Comparison of ENCODE assay signal across 3 cellular contexts in genomic region chrX:48613502-48614160, GRCh38.
TF ChIP-seq lines count a peak whose summit lies in the region.

No MANE protein-coding gene starts in this region.

TF ChIP-seq in SK-N-SH treated with all-trans-retinoic acid at 6 μM for 48 hours, 23 proteins besides CTCF, POLR2A, EP300 and RAD21:
- TF ChIP-seq, protein P1, sequence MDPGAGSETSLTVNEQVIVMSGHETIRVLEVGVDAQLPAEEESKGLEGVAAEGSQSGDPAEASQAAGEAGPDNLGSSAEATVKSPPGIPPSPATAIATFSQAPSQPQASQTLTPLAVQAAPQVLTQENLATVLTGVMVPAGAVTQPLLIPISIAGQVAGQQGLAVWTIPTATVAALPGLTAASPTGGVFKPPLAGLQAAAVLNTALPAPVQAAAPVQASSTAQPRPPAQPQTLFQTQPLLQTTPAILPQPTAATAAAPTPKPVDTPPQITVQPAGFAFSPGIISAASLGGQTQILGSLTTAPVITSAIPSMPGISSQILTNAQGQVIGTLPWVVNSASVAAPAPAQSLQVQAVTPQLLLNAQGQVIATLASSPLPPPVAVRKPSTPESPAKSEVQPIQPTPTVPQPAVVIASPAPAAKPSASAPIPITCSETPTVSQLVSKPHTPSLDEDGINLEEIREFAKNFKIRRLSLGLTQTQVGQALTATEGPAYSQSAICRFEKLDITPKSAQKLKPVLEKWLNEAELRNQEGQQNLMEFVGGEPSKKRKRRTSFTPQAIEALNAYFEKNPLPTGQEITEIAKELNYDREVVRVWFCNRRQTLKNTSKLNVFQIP (CRISPR knock-in tag; IDR thresholded peaks at IDR 0.05; ENCODE audit: borderline replicate concordance, low read depth) = no peak
- TF ChIP-seq ZNF8 (CRISPR knock-in tag; IDR thresholded peaks at IDR 0.05) (no peak), ARNTL (CRISPR knock-in tag; IDR thresholded peaks at IDR 0.05; ENCODE audit: borderline replicate concordance, low read depth) (no peak), OSR1 (CRISPR knock-in tag; IDR thresholded peaks at IDR 0.05) (no peak), PPARA (CRISPR knock-in tag; IDR thresholded peaks at IDR 0.05; ENCODE audit: borderline replicate concordance) (no peak), TSHZ2 (CRISPR knock-in tag; IDR thresholded peaks at IDR 0.05) (no peak), BACH2 (CRISPR knock-in tag; IDR thresholded peaks at IDR 0.05; ENCODE audit: borderline replicate concordance) (no peak), ZC3H10 (CRISPR knock-in tag; IDR thresholded peaks at IDR 0.05) (no peak), RARB (CRISPR knock-in tag; IDR thresholded peaks at IDR 0.05) (no peak), CSDC2 (CRISPR knock-in tag; IDR thresholded peaks at IDR 0.05) (no peak), ZFP3 (CRISPR knock-in tag; IDR thresholded peaks at IDR 0.05) (no peak)
- TF ChIP-seq, protein P2, sequence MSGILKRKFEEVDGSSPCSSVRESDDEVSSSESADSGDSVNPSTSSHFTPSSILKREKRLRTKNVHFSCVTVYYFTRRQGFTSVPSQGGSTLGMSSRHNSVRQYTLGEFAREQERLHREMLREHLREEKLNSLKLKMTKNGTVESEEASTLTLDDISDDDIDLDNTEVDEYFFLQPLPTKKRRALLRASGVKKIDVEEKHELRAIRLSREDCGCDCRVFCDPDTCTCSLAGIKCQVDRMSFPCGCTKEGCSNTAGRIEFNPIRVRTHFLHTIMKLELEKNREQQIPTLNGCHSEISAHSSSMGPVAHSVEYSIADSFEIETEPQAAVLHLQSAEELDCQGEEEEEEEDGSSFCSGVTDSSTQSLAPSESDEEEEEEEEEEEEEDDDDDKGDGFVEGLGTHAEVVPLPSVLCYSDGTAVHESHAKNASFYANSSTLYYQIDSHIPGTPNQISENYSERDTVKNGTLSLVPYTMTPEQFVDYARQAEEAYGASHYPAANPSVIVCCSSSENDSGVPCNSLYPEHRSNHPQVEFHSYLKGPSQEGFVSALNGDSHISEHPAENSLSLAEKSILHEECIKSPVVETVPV (CRISPR knock-in tag; IDR thresholded peaks at IDR 0.05) = no peak

TF ChIP-seq in SK-N-SH, 30 proteins besides CTCF, POLR2A, EP300 and RAD21:
- TF ChIP-seq TCF12 (IDR thresholded peaks at IDR 0.05) (no peak), RCOR1 (IDR thresholded peaks at IDR 0.05; ENCODE audit: low read length) (no peak), FOSL2 (IDR thresholded peaks at IDR 0.05; ENCODE audit: borderline replicate concordance, low read depth) (no peak), CHD2 (IDR thresholded peaks at IDR 0.05; ENCODE audit: low read length, partially characterized antibody) (no peak)
- TF ChIP-seq, protein P3, sequence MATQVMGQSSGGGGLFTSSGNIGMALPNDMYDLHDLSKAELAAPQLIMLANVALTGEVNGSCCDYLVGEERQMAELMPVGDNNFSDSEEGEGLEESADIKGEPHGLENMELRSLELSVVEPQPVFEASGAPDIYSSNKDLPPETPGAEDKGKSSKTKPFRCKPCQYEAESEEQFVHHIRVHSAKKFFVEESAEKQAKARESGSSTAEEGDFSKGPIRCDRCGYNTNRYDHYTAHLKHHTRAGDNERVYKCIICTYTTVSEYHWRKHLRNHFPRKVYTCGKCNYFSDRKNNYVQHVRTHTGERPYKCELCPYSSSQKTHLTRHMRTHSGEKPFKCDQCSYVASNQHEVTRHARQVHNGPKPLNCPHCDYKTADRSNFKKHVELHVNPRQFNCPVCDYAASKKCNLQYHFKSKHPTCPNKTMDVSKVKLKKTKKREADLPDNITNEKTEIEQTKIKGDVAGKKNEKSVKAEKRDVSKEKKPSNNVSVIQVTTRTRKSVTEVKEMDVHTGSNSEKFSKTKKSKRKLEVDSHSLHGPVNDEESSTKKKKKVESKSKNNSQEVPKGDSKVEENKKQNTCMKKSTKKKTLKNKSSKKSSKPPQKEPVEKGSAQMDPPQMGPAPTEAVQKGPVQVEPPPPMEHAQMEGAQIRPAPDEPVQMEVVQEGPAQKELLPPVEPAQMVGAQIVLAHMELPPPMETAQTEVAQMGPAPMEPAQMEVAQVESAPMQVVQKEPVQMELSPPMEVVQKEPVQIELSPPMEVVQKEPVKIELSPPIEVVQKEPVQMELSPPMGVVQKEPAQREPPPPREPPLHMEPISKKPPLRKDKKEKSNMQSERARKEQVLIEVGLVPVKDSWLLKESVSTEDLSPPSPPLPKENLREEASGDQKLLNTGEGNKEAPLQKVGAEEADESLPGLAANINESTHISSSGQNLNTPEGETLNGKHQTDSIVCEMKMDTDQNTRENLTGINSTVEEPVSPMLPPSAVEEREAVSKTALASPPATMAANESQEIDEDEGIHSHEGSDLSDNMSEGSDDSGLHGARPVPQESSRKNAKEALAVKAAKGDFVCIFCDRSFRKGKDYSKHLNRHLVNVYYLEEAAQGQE (IDR thresholded peaks at IDR 0.05; ENCODE audit: low read depth, low read length) = no peak
- TF ChIP-seq, protein P4, sequence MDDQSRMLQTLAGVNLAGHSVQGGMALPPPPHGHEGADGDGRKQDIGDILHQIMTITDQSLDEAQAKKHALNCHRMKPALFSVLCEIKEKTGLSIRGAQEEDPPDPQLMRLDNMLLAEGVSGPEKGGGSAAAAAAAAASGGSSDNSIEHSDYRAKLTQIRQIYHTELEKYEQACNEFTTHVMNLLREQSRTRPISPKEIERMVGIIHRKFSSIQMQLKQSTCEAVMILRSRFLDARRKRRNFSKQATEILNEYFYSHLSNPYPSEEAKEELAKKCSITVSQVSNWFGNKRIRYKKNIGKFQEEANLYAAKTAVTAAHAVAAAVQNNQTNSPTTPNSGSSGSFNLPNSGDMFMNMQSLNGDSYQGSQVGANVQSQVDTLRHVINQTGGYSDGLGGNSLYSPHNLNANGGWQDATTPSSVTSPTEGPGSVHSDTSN (IDR thresholded peaks at IDR 0.05) = no peak

TF ChIP-seq in IMR-90, 13 proteins besides CTCF, POLR2A, EP300 and RAD21:
- no peak for TF ChIP-seq RFX5 (IDR thresholded peaks at IDR 0.05; ENCODE audit: low read depth, low read length)
- TF ChIP-seq RCOR1 (IDR thresholded peaks at IDR 0.05; ENCODE audit: insufficient replicate concordance, low read length) = no peak
- TF ChIP-seq SMC3 (IDR thresholded peaks at IDR 0.05; ENCODE audit: low read depth, low read length) = no peak
- TF ChIP-seq CHD1 (IDR thresholded peaks at IDR 0.05; ENCODE audit: low read depth, low read length) = no peak
- TF ChIP-seq CEBPB (IDR thresholded peaks at IDR 0.05; ENCODE audit: low read depth, low read length) = no peak
- TF ChIP-seq MXI1 (IDR thresholded peaks at IDR 0.05; ENCODE audit: borderline replicate concordance, low read depth, low read length) = no peak
- TF ChIP-seq MAFK (IDR thresholded peaks at IDR 0.05; ENCODE audit: low read depth, low read length) = no peak
- TF ChIP-seq BHLHE40 (IDR thresholded peaks at IDR 0.05; ENCODE audit: low read depth, low read length) = no peak
- TF ChIP-seq USF2 (IDR thresholded peaks at IDR 0.05; ENCODE audit: low read depth, low read length) = no peak
- TF ChIP-seq NFE2L2 (IDR thresholded peaks at IDR 0.05; ENCODE audit: low read depth, low read length) = no peak
- no peak for TF ChIP-seq FOS (IDR thresholded peaks at IDR 0.05; ENCODE audit: low read depth, low read length)
- TF ChIP-seq MAZ (IDR thresholded peaks at IDR 0.05; ENCODE audit: borderline replicate concordance, low read depth, low read length) = no peak
- no peak for TF ChIP-seq ELK1 (IDR thresholded peaks at IDR 0.05; ENCODE audit: borderline replicate concordance, low read depth, low read length)
